ENCODE assay signal across 8 cellular contexts in genomic region chr20:63553933-63554290, GRCh38. TPM values are rescaled to one million over a fixed set of nuclear protein-coding genes. Genes with fewer than 3 reads are reported as not detected.
DNase-seq lines count a peak whose midpoint lies in the region; ATAC-seq lines count a peak whose summit lies in the region.

Gene FNDC11, plus strand, starts transcription at chr20:63554159. Its CDS starts 1,505 bp downstream, at chr20:63555664.

- H3K23ac ChIP-seq in neuronal stem cell (ENCODE audit: low read depth, low read length, poor library complexity) = peak within 1 kb of the TSS; percentile 80

- peaks cover 0 to 7% of the 10 kb centered on the region in 2 donors for H3K4me1 ChIP-seq in esophagus (ENCODE audit: control insufficient read depth in 2 of 2, insufficient read depth in 2 of 2, low read length in 1 of 2)
- peaks cover 17 to 18% of the 10 kb centered on the region in 2 donors for H3K4me1 ChIP-seq in neuronal stem cell (ENCODE audit: control insufficient read depth in 2 of 2, insufficient read depth in 1 of 2, low read depth in 1 of 2, low read length in 2 of 2)

- peak within 1 kb of the TSS; percentile 83 for H3K4me2 ChIP-seq in neuronal stem cell (ENCODE audit: insufficient read depth, low read length, poor library complexity, severe bottlenecking)

- H3K36me3 ChIP-seq in esophagus (ENCODE audit: control insufficient read depth in 2 of 2, insufficient read depth in 2 of 2, low read length in 1 of 2) = peaks cover 0 to 6% of the 10 kb centered on the region in 2 donors
- no peaks in the 10 kb centered on the region for H3K36me3 ChIP-seq in neuronal stem cell (replicated peaks in 1 of 2; ENCODE audit: control insufficient read depth in 2 of 2, insufficient read depth in 2 of 2, low read length in 2 of 2)

- H3K27me3 ChIP-seq in esophagus (ENCODE audit: control insufficient read depth in 1 of 2, insufficient read depth in 2 of 2, low read length in 2 of 2) = no peaks in the 10 kb centered on the region
- peaks cover 0 to 5% (median 0%) of the 10 kb centered on the region in 3 experiments for H3K27me3 ChIP-seq in neuronal stem cell (ENCODE audit: control insufficient read depth in 3 of 3, insufficient read depth in 3 of 3, low read depth in 1 of 3, low read length in 3 of 3)

- H2AFZ ChIP-seq in neuronal stem cell (ENCODE audit: low read length) = peak within 1 kb of the TSS; percentile 99

- H3K9me3 ChIP-seq in esophagus (ENCODE audit: control insufficient read depth in 2 of 2, insufficient read depth in 1 of 2, low read depth in 1 of 2, low read length in 1 of 2) = no peaks in the 10 kb centered on the region
- H3K9me3 ChIP-seq in neuronal stem cell (replicated peaks in 1 of 2; ENCODE audit: control insufficient read depth in 2 of 2, insufficient read depth in 1 of 2, low read depth in 1 of 2, low read length in 2 of 2) = no peaks in the 10 kb centered on the region

- H2BK15ac ChIP-seq in neuronal stem cell (ENCODE audit: low read length) = peak within 1 kb of the TSS; percentile 100

- H3K9ac ChIP-seq in neuronal stem cell (ENCODE audit: low read depth, low read length, poor library complexity) = peak within 1 kb of the TSS; percentile 90

- peak within 1 kb of the TSS; percentile 82 for H2BK5ac ChIP-seq in neuronal stem cell (ENCODE audit: low read length)

- H3K4me3 ChIP-seq in esophagus (ENCODE audit: low read depth in 1 of 2, low read length in 2 of 2) (peak within 1 kb of the TSS; percentile 35 to 46), neuronal stem cell (ENCODE audit: low read length in 2 of 2) (peak within 1 kb of the TSS; percentile 50 to 77)

- peaks cover 2% of the 10 kb centered on the region for H3K79me1 ChIP-seq in neuronal stem cell (ENCODE audit: low read depth, low read length)

- H2BK120ac ChIP-seq in neuronal stem cell (ENCODE audit: low read depth, low read length) = peak within 1 kb of the TSS; percentile 94

- peak within 1 kb of the TSS; percentile 94 for H3K14ac ChIP-seq in neuronal stem cell (ENCODE audit: low read length)

- peak within 1 kb of the TSS; percentile 99 for H2AK5ac ChIP-seq in neuronal stem cell (ENCODE audit: low read depth, low read length)

- peak within 1 kb of the TSS; percentile 99 for H3K18ac ChIP-seq in neuronal stem cell (ENCODE audit: low read length)

- H3K4ac ChIP-seq in neuronal stem cell (ENCODE audit: low read length) = peak within 1 kb of the TSS; percentile 23

- peak; percentile 59 to 64 for DNase-seq in activated CD4-positive, alpha-beta T cell treated with anti-CD3 and anti-CD28 coated beads for 4 hours
- peak; percentile 75 for DNase-seq in neuronal stem cell (ENCODE audit: low spot score)
- no peak for DNase-seq in cortex of kidney (lab: John Stamatoyannopoulos, UW)
- DNase-seq in AG08395 (ENCODE audit: low spot score) = no peak
- no peak for DNase-seq in kidney glomerular epithelial cell (lab: John Stamatoyannopoulos, UW)

- peak; percentile 26 for ATAC-seq in GM18868 (IDR thresholded peaks at IDR 0.05; ENCODE audit: unreplicated experiment)
- peak; percentile 19 for ATAC-seq in HG03280 (IDR thresholded peaks at IDR 0.05; ENCODE audit: unreplicated experiment)

- H3K27ac ChIP-seq in esophagus (ENCODE audit: low read depth in 2 of 2, low read length in 1 of 2) (no peak within 1 kb of the TSS), neuronal stem cell (replicated peaks; ENCODE audit: low read length) (no peak within 1 kb of the TSS)

- H2BK12ac ChIP-seq in neuronal stem cell (ENCODE audit: low read length) = peak within 1 kb of the TSS; percentile 90

- 1 to 2% methylated on average over 30 to 34 of the region's 34 CpGs for WGBS in esophagus, 2 donors
- no CpG with 5 or more reads among the region's 34 CpGs for WGBS in neuronal stem cell (ENCODE audit: extremely low coverage in 2 of 2, insufficient read length in 2 of 2, insufficient replicate concordance in 1 of 2), 2 donors

- peak within 1 kb of the TSS; percentile 53 for H4K91ac ChIP-seq in neuronal stem cell (ENCODE audit: low read depth, low read length, poor library complexity)

- peak within 1 kb of the TSS; percentile 17 for H4K8ac ChIP-seq in neuronal stem cell (ENCODE audit: low read depth, low read length)

RNA-seq across cellular contexts. Expression of gene FNDC11, which starts in this region (rescaled TPM):
- polyA plus RNA-seq in esophagus = under 1 TPM; 0.07 to 0.26 TPM
- 7.5 TPM for polyA plus RNA-seq in neuronal stem cell (2013, experiment 1 of 2)
- 7.2 TPM for polyA plus RNA-seq in neuronal stem cell (2013, experiment 2 of 2)

Comparison
In these comparisons a context has a peak if more than half of its experiments do, and no peak if none do; other contexts are left out.
1. DNase-seq: peak in activated CD4-positive, alpha-beta T cell treated with anti-CD3 and anti-CD28 coated beads for 4 hours (2 of 2) and neuronal stem cell (single experiment); none in cortex of kidney (single experiment), AG08395 (single experiment) and kidney glomerular epithelial cell (single experiment).